ENCODE assay signal across 8 cellular contexts in genomic region chr4:110193287-110193686, GRCh38. TPM values are rescaled to one million over a fixed set of nuclear protein-coding genes. Genes with fewer than 3 reads are reported as not detected.
A peak's percentile ranks its signal among the peaks of the same experiment; 100 is the strongest.
DNase-seq lines count a peak whose midpoint lies in the region; ATAC-seq, FAIRE-seq and TF ChIP-seq lines count a peak whose summit lies in the region.
"Not testable (repeated sequence)": the region's sequence is repeated elsewhere in the genome, so short reads cannot be mapped to it uniquely, and the experiment has no call there.

No MANE protein-coding gene starts in this region.

- POLR2A ChIA-PET in A673 (lab: Charles Lee; ENCODE audit: low non-redundant PET): not testable (repeated sequence)
- POLR2A ChIA-PET in activated CD8-positive, alpha-beta T cell treated with anti-CD3 and anti-CD28 coated beads, Interleukin-2, amount 10 ng/mL, durations not matched to agents 7 days and 5 days (lab: Charles Lee): interaction anchor here (0.6 to 1.7 kb wide), 3 partner anchors 8 to 492 kb away, joined by 3 to 9 read pairs (median 3); no protein-coding TSS in a partner anchor
- POLR2A ChIA-PET in GM12878 (lab: Charles Lee): interaction anchor here (0.6 to 3.1 kb wide), 6 partner anchors 9 to 142 kb away, joined by 3 to 17 read pairs (median 5); no protein-coding TSS in a partner anchor

- H3K4me3 ChIP-seq in A673 (ENCODE audit: low read depth, low read length, poor library complexity, severe bottlenecking); GM23338; GM12878; esophagus muscularis mucosa: not testable (repeated sequence)
- H3K4me3 ChIP-seq in SK-N-MC (peak overlapping the region; percentile 7; the same call in 1 of the 2 replicates), smooth muscle cell (peak overlapping the region; percentile 23)

- RAD21 ChIA-PET in GM12878 (lab: Charles Lee; ENCODE audit: unreplicated experiment): interaction anchor here (0.8 to 3.1 kb wide), 10 partner anchors 8 to 291 kb away, joined by 3 to 10 read pairs (median 4); no protein-coding TSS in a partner anchor

- not testable (repeated sequence) for H4K20me1 ChIP-seq in GM23338 (replicated peaks; ENCODE audit: insufficient read depth); GM12878 (ENCODE audit: control insufficient read depth, insufficient read depth); smooth muscle cell (ENCODE audit: low read depth)

- H3K4me3 Mint-ChIP-seq in GM23338; activated CD8-positive, alpha-beta T cell treated with anti-CD3 and anti-CD28 coated beads, Interleukin-2, amount 10 ng/mL, durations not matched to agents 7 days and 5 days; mesothelial cell of epicardium: not testable (repeated sequence)

- not testable (repeated sequence) for ATAC-seq in GM23338; activated CD8-positive, alpha-beta T cell treated with anti-CD3 and anti-CD28 coated beads, Interleukin-2, amount 10 ng/mL, durations not matched to agents 7 days and 5 days; GM12878

- not testable (repeated sequence) for DNase-seq in A673 (ENCODE audit: low spot score); GM23338 (ENCODE audit: low spot score); SK-N-MC (ENCODE audit: low read depth, low spot score); activated CD8-positive, alpha-beta T cell treated with anti-CD3 and anti-CD28 coated beads, Interleukin-2, amount 10 ng/mL, durations not matched to agents 7 days and 5 days; GM12878 (ENCODE audit: low read depth, low spot score); esophagus muscularis mucosa (ENCODE audit: extremely low spot score); mesothelial cell of epicardium (ENCODE audit: low spot score in 2 of 2, unreplicated experiment in 2 of 2); smooth muscle cell (lab: John Stamatoyannopoulos, UW; ENCODE audit: unreplicated experiment)

- H3K27me3 ChIP-seq in A673 (replicated peaks; ENCODE audit: insufficient read depth, low read depth, low read length, poor library complexity); GM23338 (ENCODE audit: insufficient read depth); GM12878 (replicated peaks in 1 of 2; ENCODE audit: control insufficient read depth in 2 of 2, insufficient read depth in 2 of 2, low read length in 1 of 2); esophagus muscularis mucosa; smooth muscle cell (ENCODE audit: low read depth): not testable (repeated sequence)

- not testable (repeated sequence) for TF ChIP-seq POLR2A in GM12878 (IDR thresholded peaks at IDR 0.05; ENCODE audit: low read depth, low read length); esophagus muscularis mucosa (IDR thresholded peaks at IDR 0.05; ENCODE audit: low read depth)

- H3K4me2 ChIP-seq in GM23338 (peak overlapping the region; percentile 44), GM12878 (ENCODE audit: control insufficient read depth, insufficient read depth) (peak overlapping the region; percentile 62; the same call in 1 of the 2 replicates), smooth muscle cell (peak overlapping the region; percentile 79)

- peaks cover 52% of the 10 kb centered on the region for H3K36me3 Mint-ChIP-seq in GM23338 (ENCODE audit: low read depth)
- peaks cover 27% of the 10 kb centered on the region for H3K36me3 Mint-ChIP-seq in activated CD8-positive, alpha-beta T cell treated with anti-CD3 and anti-CD28 coated beads, Interleukin-2, amount 10 ng/mL, durations not matched to agents 7 days and 5 days (ENCODE audit: low read depth)
- not testable (repeated sequence) for H3K36me3 Mint-ChIP-seq in mesothelial cell of epicardium

- not testable (repeated sequence) for TF ChIP-seq EP300 in GM12878 (IDR thresholded peaks at IDR 0.05; ENCODE audit: borderline replicate concordance in 1 of 2, control insufficient read depth in 1 of 2, low read depth in 2 of 2, low read length in 2 of 2); esophagus muscularis mucosa (IDR thresholded peaks at IDR 0.05)

- H3F3A ChIP-seq in GM23338 (replicated peaks; ENCODE audit: low read depth): 0 out of 2 replicates have a peak, but pooled peaks cover 12% of the 10 kb centered on the region
- not testable (repeated sequence) for H3F3A ChIP-seq in smooth muscle cell (ENCODE audit: low read depth)

- peak overlapping the region; percentile 94 for H3K27ac Mint-ChIP-seq in GM23338
- peak overlapping the region; percentile 88 for H3K27ac Mint-ChIP-seq in activated CD8-positive, alpha-beta T cell treated with anti-CD3 and anti-CD28 coated beads, Interleukin-2, amount 10 ng/mL, durations not matched to agents 7 days and 5 days
- H3K27ac Mint-ChIP-seq in mesothelial cell of epicardium: peak overlapping the region; percentile 97

- peak overlapping the region; percentile 58 for H3K9ac ChIP-seq in SK-N-MC (ENCODE audit: insufficient read length)
- not testable (repeated sequence) for H3K9ac ChIP-seq in GM12878 (ENCODE audit: control insufficient read depth, insufficient read depth, low read length)
- H3K9ac ChIP-seq in smooth muscle cell (ENCODE audit: low read depth): peak overlapping the region; percentile 9

- peaks cover 92% of the 10 kb centered on the region for H3K79me2 ChIP-seq in GM23338 (replicated peaks; ENCODE audit: insufficient read depth)
- peaks cover 34% of the 10 kb centered on the region for H3K79me2 ChIP-seq in GM12878 (ENCODE audit: control insufficient read depth, insufficient read depth, low read length)
- peaks cover 37% of the 10 kb centered on the region for H3K79me2 ChIP-seq in smooth muscle cell (ENCODE audit: low read depth)

- in situ Hi-C loops in GM12878 (cut with MboI): loop anchor here (25.0 kb wide), 1 partner anchor 756 kb away; the partner anchor contains the start of gene SEC24B

- H3K9me3 ChIP-seq in A673 (ENCODE audit: low read depth, low read length, poor library complexity, severe bottlenecking); SK-N-MC (ENCODE audit: low read depth, low read length); GM12878 (replicated peaks; ENCODE audit: control insufficient read depth, insufficient read depth, low read length); esophagus muscularis mucosa; smooth muscle cell (replicated peaks; ENCODE audit: low read depth): not testable (repeated sequence)

- 97% methylated on average over 7 of the region's 7 CpGs for WGBS in GM12878 (ENCODE audit: insufficient coverage, insufficient replicate concordance, low lambda C conversion rate, missing lambda C conversion rate)
- 64% methylated on average over 7 of the region's 7 CpGs for WGBS in esophagus muscularis mucosa
- 62% methylated on average over 7 of the region's 7 CpGs for WGBS in smooth muscle cell (ENCODE audit: low lambda C conversion rate)

- H3K9me2 ChIP-seq in GM23338 (ENCODE audit: insufficient read depth): not testable (repeated sequence)

- H3K27me3 Mint-ChIP-seq in GM23338 (ENCODE audit: insufficient read depth, low read depth, poor library complexity): peaks cover 10% of the 10 kb centered on the region
- not testable (repeated sequence) for H3K27me3 Mint-ChIP-seq in activated CD8-positive, alpha-beta T cell treated with anti-CD3 and anti-CD28 coated beads, Interleukin-2, amount 10 ng/mL, durations not matched to agents 7 days and 5 days (ENCODE audit: low read depth); mesothelial cell of epicardium (ENCODE audit: low read depth)

- TF ChIP-seq RAD21 in GM12878 (IDR thresholded peaks at IDR 0.05; ENCODE audit: insufficient read depth, low read depth, low read length): not testable (repeated sequence)

- H3K36me3 ChIP-seq in A673 (ENCODE audit: insufficient read depth, low read length, poor library complexity, severe bottlenecking): peaks cover 11% of the 10 kb centered on the region
- H3K36me3 ChIP-seq in GM23338 (ENCODE audit: insufficient read depth); SK-N-MC (ENCODE audit: insufficient read depth, low read length); GM12878 (ENCODE audit: control insufficient read depth in 2 of 2, insufficient read depth in 2 of 2, low read length in 1 of 2); esophagus muscularis mucosa; smooth muscle cell (ENCODE audit: low read depth): not testable (repeated sequence)

- H3K4me1 ChIP-seq in A673 (ENCODE audit: insufficient read depth, low read length, poor library complexity, severe bottlenecking) (peaks cover 35% of the 10 kb centered on the region), GM23338 (ENCODE audit: insufficient read depth) (peaks cover 37% of the 10 kb centered on the region), GM12878 (ENCODE audit: control insufficient read depth, insufficient read depth, low read length) (peaks cover 18% of the 10 kb centered on the region), esophagus muscularis mucosa (peaks cover 5 to 26% (median 16%) of the 10 kb centered on the region in 4 donors), smooth muscle cell (ENCODE audit: low read depth) (peaks cover 19% of the 10 kb centered on the region)

- FAIRE-seq in GM12878 (lab: Jason Lieb, UNC): not testable (repeated sequence)

- H2AFZ ChIP-seq in GM23338: not testable (repeated sequence)
- H2AFZ ChIP-seq in GM12878 (ENCODE audit: control insufficient read depth, low read depth, low read length): peak overlapping the region; percentile 22; the same call in 1 of the 2 replicates
- H2AFZ ChIP-seq in smooth muscle cell (ENCODE audit: low read depth): peak overlapping the region; percentile 57

- H3K9me3 Mint-ChIP-seq in GM23338; activated CD8-positive, alpha-beta T cell treated with anti-CD3 and anti-CD28 coated beads, Interleukin-2, amount 10 ng/mL, durations not matched to agents 7 days and 5 days (ENCODE audit: insufficient read depth); mesothelial cell of epicardium: not testable (repeated sequence)

- CTCF ChIA-PET in A673 (lab: Charles Lee): not testable (repeated sequence)
- CTCF ChIA-PET in activated CD8-positive, alpha-beta T cell treated with anti-CD3 and anti-CD28 coated beads, Interleukin-2, amount 10 ng/mL, durations not matched to agents 7 days and 5 days (lab: Charles Lee): interaction anchor here (0.7 to 1.5 kb wide), 3 partner anchors 22 to 323 kb away, joined by 3 read pairs; no protein-coding TSS in a partner anchor
- CTCF ChIA-PET in GM12878 (lab: Yijun Ruan, JAX): interaction anchor here (1.0 to 2.0 kb wide), 4 partner anchors 9 to 144 kb away, joined by 3 to 9 read pairs (median 6); no protein-coding TSS in a partner anchor

- peaks cover 31% of the 10 kb centered on the region for H3K4me1 Mint-ChIP-seq in GM23338
- H3K4me1 Mint-ChIP-seq in activated CD8-positive, alpha-beta T cell treated with anti-CD3 and anti-CD28 coated beads, Interleukin-2, amount 10 ng/mL, durations not matched to agents 7 days and 5 days (ENCODE audit: low read depth): peaks cover 32% of the 10 kb centered on the region
- H3K4me1 Mint-ChIP-seq in mesothelial cell of epicardium: peaks cover 41% of the 10 kb centered on the region

- SMC1A ChIA-PET in GM12878 (lab: Charles Lee; ENCODE audit: uncharacterized antibody, unreplicated experiment): interaction anchor here (0.7 to 5.5 kb wide), 11 partner anchors 9 to 143 kb away, joined by 3 to 36 read pairs (median 4); no protein-coding TSS in a partner anchor

- H3K27ac ChIP-seq in A673 (ENCODE audit: low read depth, low read length, poor library complexity, severe bottlenecking) (peak overlapping the region; percentile 97), GM23338 (ENCODE audit: low read depth) (0 out of 2 replicates have a peak overlapping the region, but pooled peaks have one; percentile 6), SK-N-MC (peak overlapping the region; percentile 97), GM12878 (ENCODE audit: control insufficient read depth, insufficient read depth) (0 out of 2 replicates have a peak overlapping the region, but pooled peaks have one; percentile 75), esophagus muscularis mucosa (replicated peaks in 1 of 4) (peak overlapping the region in 3 of 4 donors; percentile 23 to 48 (median 47)), smooth muscle cell (ENCODE audit: low read depth) (peak overlapping the region; percentile 88)

- BruUV-seq in A673 (replicated peaks; lab: Mats Ljungman, UMichigan): TSS peak; percentile 52
- BruUV-seq in GM12878 (replicated peaks; lab: Mats Ljungman, UMichigan): not testable (repeated sequence)

- not testable (repeated sequence) for TF ChIP-seq CTCF in A673 (conservative IDR thresholded peaks at IDR 0.05; ENCODE audit: low read depth, low read length); GM23338 (conservative IDR thresholded peaks at IDR 0.05; ENCODE audit: low read depth in 2 of 2); GM12878 (IDR thresholded peaks at IDR 0.05 in 2 of 3, conservative IDR thresholded peaks at IDR 0.05 in 1 of 3; ENCODE audit: control insufficient read depth in 2 of 3, extremely low read depth in 1 of 3, insufficient read depth in 1 of 3, low read depth in 3 of 3, low read length in 3 of 3); esophagus muscularis mucosa (IDR thresholded peaks at IDR 0.05); mesothelial cell of epicardium (IDR thresholded peaks at IDR 0.05; ENCODE audit: unreplicated experiment); smooth muscle cell (IDR thresholded peaks at IDR 0.05; ENCODE audit: borderline replicate concordance, insufficient read depth, poor library complexity, severe bottlenecking)

- intact Hi-C loops in A673 (cut with micrococcal nuclease; ENCODE audit: unreplicated experiment); esophagus muscularis mucosa (cut with DNase I): not testable (repeated sequence)
- intact Hi-C loops in GM12878 (cut with micrococcal nuclease; ENCODE audit: unreplicated experiment): loop anchor here (10.0 kb wide), 3 partner anchors 378 to 758 kb away; partner anchors contain the start of genes GAR1, MCUB and SEC24B

RNA-seq across cellular contexts. Expression of gene ELOVL6, which starts 5.1 kb away (rescaled TPM):
- total RNA-seq in A673 (2021) (50.0 and 55.3 TPM in 2 replicates), GM12878 (2014; rRNA removed) (3.9 and 5.6 TPM in 2 replicates), GM12878 (2014; rRNA removed; fragmentation: Illumina TruSeq; extraction: Trizol) (7.7 and 8.7 TPM in 2 replicates), GM12878 (2021) (9.4 and 13.7 TPM in 2 replicates), esophagus muscularis mucosa (1 to 10 TPM; 1.7 to 3.1 (median 2.3) TPM), mesothelial cell of epicardium (24.4 to 27.6 TPM (median 24.5 TPM) in 3 replicates), smooth muscle cell (11.6 and 22.0 TPM in 2 replicates)
- 84.6 and 89.5 TPM in 2 replicates for total RNA-seq in GM23338 (2014; rRNA removed; shearing (Covaris generic))
- polyA plus RNA-seq in GM23338 (2016; fragmentation: Nextera tagmentation; extraction: Ambion mirVana) (74.5 and 82.7 TPM in 2 replicates), GM12878 (2011; rRNA removed) (33.5 and 34.6 TPM in 2 replicates), GM12878 (2014; fragmentation: Illumina TruSeq; extraction: Trizol) (11.8 and 15.0 TPM in 2 replicates), GM12878 (2014; fragmentation: Nextera tagmentation; extraction: Ambion mirVana) (1 to 10 TPM; 6.3 to 8.5 TPM), GM12878 (2014; rRNA removed) (8.0 and 9.1 TPM in 2 replicates), GM12878 (2016; fragmentation: Nextera tagmentation; extraction: Ambion mirVana) (1 to 10 TPM; 6.0 to 6.8 TPM), smooth muscle cell (7.8 and 10.5 TPM in 2 replicates)
- 10 to 100 TPM; 17.4 to 18.7 TPM for total RNA-seq in activated CD8-positive, alpha-beta T cell treated with anti-CD3 and anti-CD28 coated beads, Interleukin-2, amount 10 ng/mL, durations not matched to agents 7 days and 5 days
- total RNA-seq in GM12878 (2013; cell fraction: nucleolus; rRNA removed): 35.4 and 37.7 TPM in 2 replicates
- 3.8 TPM for polyA plus RNA-seq in GM12878 (2011; ENCODE audit: low read depth)
- 12.1 and 12.4 TPM in 2 replicates for polyA plus RNA-seq in GM12878 (2011; cell fraction: cytosol; rRNA removed)
- polyA plus RNA-seq in GM12878 (2011; cell fraction: nucleus; rRNA removed): 10.1 and 11.9 TPM in 2 replicates
- polyA plus RNA-seq in GM12878 (2012): 7.9 and 10.6 TPM in 2 replicates
- 21.8 and 25.9 TPM in 2 replicates for polyA minus RNA-seq in GM12878 (2011; rRNA and poly(A)+ RNA removed)
- 5.1 and 5.5 TPM in 2 replicates for polyA minus RNA-seq in GM12878 (2011; cell fraction: cytosol; rRNA and poly(A)+ RNA removed)
- 4.7 and 14.1 TPM in 2 replicates for polyA minus RNA-seq in GM12878 (2011; cell fraction: nucleus; rRNA and poly(A)+ RNA removed)

Comparison
In these comparisons a context has a peak if more than half of its experiments do, and no peak if none do; other contexts are left out.
1. H3K27ac ChIP-seq: peak in every context shown above with its lines; median percentile 97 in A673; 97 in SK-N-MC; 88 in smooth muscle cell; 75 in GM12878; 47 in esophagus muscularis mucosa; 6 in GM23338.